ENCODE assay signal across 18 cellular contexts in genomic region chr10:14356921-14357320, GRCh38. TPM values are rescaled to one million over a fixed set of nuclear protein-coding genes. Genes with fewer than 3 reads are reported as not detected.
DNase-seq lines count a peak whose midpoint lies in the region; TF ChIP-seq lines count a peak whose summit lies in the region.
"Had no signal": no experiment of that assay in that cellular context is flagged by ENCODE, and none has a peak within 500 bp of the region (broad histone marks: within the 10 kb centered on the region; RNA-seq: fewer than 3 reads in every experiment).

No MANE protein-coding gene starts in this region.

- peaks cover 2% of the 10 kb centered on the region for H3K4me1 Mint-ChIP-seq in progenitor cell of endocrine pancreas (ENCODE audit: low read depth)
- H3K4me1 Mint-ChIP-seq: activated naive CD8-positive, alpha-beta T cell treated with anti-CD3 and anti-CD28 coated beads, Interleukin-2, amount 10 ng/mL, durations not matched to agents 7 days and 5 days had no signal

- H3K9me3 ChIP-seq in ovary = no peaks in the 10 kb centered on the region
- no peaks in the 10 kb centered on the region for H3K9me3 ChIP-seq in testis
- H3K9me3 ChIP-seq: stomach had no signal

- no peak overlapping the region for H3K4me3 Mint-ChIP-seq in progenitor cell of endocrine pancreas (ENCODE audit: low read depth)
- H3K4me3 Mint-ChIP-seq: activated CD8-positive, alpha-beta T cell treated with anti-CD3 and anti-CD28 coated beads, Interleukin-2, amount 10 ng/mL, durations not matched to agents 7 days and 5 days; activated naive CD8-positive, alpha-beta T cell treated with anti-CD3 and anti-CD28 coated beads, Interleukin-2, amount 10 ng/mL, durations not matched to agents 7 days and 5 days had no signal

- TF ChIP-seq POLR2A in ovary (IDR thresholded peaks at IDR 0.05) (no peak), testis (IDR thresholded peaks at IDR 0.05) (no peak)

- WGBS in ovary, 3 donors = 94 to 96% (median 96%) methylated on average over 3 of the region's 3 CpGs
- 93 to 97% methylated on average over 3 of the region's 3 CpGs for WGBS in testis, 2 donors

- TF ChIP-seq EP300 in ovary (IDR thresholded peaks at IDR 0.05) = no peak

- CTCF ChIA-PET in GM10248 (lab: Yijun Ruan, JAX) = no interaction called here

- no peaks in the 10 kb centered on the region for H3K36me3 ChIP-seq in ovary
- no peaks in the 10 kb centered on the region for H3K36me3 ChIP-seq in testis (ENCODE audit: low read depth, missing control alignments)
- H3K36me3 ChIP-seq: stomach had no signal

- H3K27me3 ChIP-seq in ovary (no peaks in the 10 kb centered on the region), testis (no peaks in the 10 kb centered on the region)
- H3K27me3 ChIP-seq: stomach had no signal

- TF ChIP-seq CTCF in AG10803 (conservative IDR thresholded peaks at IDR 0.05; ENCODE audit: low read length) (no peak), astrocyte of the cerebellum (IDR thresholded peaks at IDR 0.05; ENCODE audit: low read depth, low read length, missing control alignments) (no peak), progenitor cell of endocrine pancreas (IDR thresholded peaks at IDR 0.05; ENCODE audit: unreplicated experiment) (no peak), ovary (IDR thresholded peaks at IDR 0.05) (no peak), testis (IDR thresholded peaks at IDR 0.05) (no peak), GM10248 (IDR thresholded peaks at IDR 0.05; ENCODE audit: control extremely low read depth, extremely low read depth, low read depth, missing control alignments) (no peak)

- POLR2A ChIA-PET in GM10248 (lab: Yijun Ruan, JAX) = no interaction called here

- intact Hi-C loops in ovary (cut with DNase I) (no loop called here), testis (cut with DNase I; ENCODE audit: low total_unique reads) (no loop called here)

- no peaks in the 10 kb centered on the region for H3K9me3 Mint-ChIP-seq in progenitor cell of endocrine pancreas (ENCODE audit: low read depth)

- DNase-seq in AG10803 (ENCODE audit: low read depth) (peak; percentile 55), HCEC 1CT (peak; percentile 4), astrocyte of the cerebellum (ENCODE audit: low read depth) (peak; percentile 85), glomerular visceral epithelial cell (ENCODE audit: extremely low spot score) (peak; percentile 50), progenitor cell of endocrine pancreas (ENCODE audit: low spot score, unreplicated experiment) (no peak), ovary (no peak), testis (no peak), GM10248 (ENCODE audit: extremely low spot score) (no peak)
- DNase-seq: activated CD8-positive, alpha-beta T cell treated with anti-CD3 and anti-CD28 coated beads, Interleukin-2, amount 10 ng/mL, durations not matched to agents 7 days and 5 days; activated naive CD8-positive, alpha-beta T cell treated with anti-CD3 and anti-CD28 coated beads, Interleukin-2, amount 10 ng/mL, durations not matched to agents 7 days and 5 days; caudate nucleus; effector CD8-positive, alpha-beta T cell; foreskin melanocyte; NCI-H187 treated with DMSO at 0.1 percent for 48 hours; stimulated activated CD4-positive, alpha-beta T cell treated with anti-CD3 and anti-CD28 coated beads, Interleukin-2, amount 100 ng/mL, for 24 hours; stomach had no signal

- H3K27me3 Mint-ChIP-seq in progenitor cell of endocrine pancreas = peaks cover 4% of the 10 kb centered on the region

- H3K36me3 Mint-ChIP-seq in progenitor cell of endocrine pancreas (ENCODE audit: insufficient read depth) = no peaks in the 10 kb centered on the region
- H3K36me3 Mint-ChIP-seq: activated naive CD8-positive, alpha-beta T cell treated with anti-CD3 and anti-CD28 coated beads, Interleukin-2, amount 10 ng/mL, durations not matched to agents 7 days and 5 days had no signal

- no peak overlapping the region for H3K4me3 ChIP-seq in AG10803 (ENCODE audit: low read length)
- H3K4me3 ChIP-seq in astrocyte of the cerebellum (ENCODE audit: low read depth, low read length) = no peak overlapping the region
- H3K4me3 ChIP-seq in ovary = no peak overlapping the region
- no peak overlapping the region for H3K4me3 ChIP-seq in testis
- H3K4me3 ChIP-seq: stomach had no signal

- H3K27ac ChIP-seq in ovary = no peak overlapping the region
- H3K27ac ChIP-seq in testis = no peak overlapping the region
- H3K27ac ChIP-seq: HL-60, stomach, VCaP had no signal

- H3K4me1 ChIP-seq in ovary (ENCODE audit: insufficient read depth) (no peaks in the 10 kb centered on the region), testis (no peaks in the 10 kb centered on the region)
- H3K4me1 ChIP-seq: stomach had no signal

- in situ Hi-C loops in astrocyte of the cerebellum (cut with HindIII; ENCODE audit: low sequenced_read_pairs) = no loop called here

- no peak overlapping the region for H3K27ac Mint-ChIP-seq in progenitor cell of endocrine pancreas
- H3K27ac Mint-ChIP-seq: activated CD8-positive, alpha-beta T cell treated with anti-CD3 and anti-CD28 coated beads, Interleukin-2, amount 10 ng/mL, durations not matched to agents 7 days and 5 days; activated naive CD8-positive, alpha-beta T cell treated with anti-CD3 and anti-CD28 coated beads, Interleukin-2, amount 10 ng/mL, durations not matched to agents 7 days and 5 days had no signal

RNA-seq across cellular contexts. Expression of gene FRMD4A, which starts 26.2 kb away (rescaled TPM):
- total RNA-seq in progenitor cell of endocrine pancreas (42.2 and 66.9 TPM in 2 replicates), ovary (10 to 100 TPM in 4 of 7 donors, 1 to 10 TPM in 3; 5.5 to 24.7 (median 12.0) TPM), testis (10 to 100 TPM; 15.0 to 18.7 TPM)
- polyA plus RNA-seq in ovary (10 to 100 TPM; 11.0 to 11.3 TPM), testis (ENCODE audit: insufficient read depth, low read depth, low replicate concordance) (20.8 TPM)

Comparison
In these comparisons a context has a peak if more than half of its experiments do, and no peak if none do; other contexts are left out.
1. DNase-seq: peak in AG10803 (single experiment), HCEC 1CT (single experiment), astrocyte of the cerebellum (single experiment) and glomerular visceral epithelial cell (single experiment); none in progenitor cell of endocrine pancreas (single experiment), ovary (0 of 5), testis (single experiment) and GM10248 (single experiment).